Comparison of ENCODE assay signal across 12 cellular contexts in the genomic region with DNA sequence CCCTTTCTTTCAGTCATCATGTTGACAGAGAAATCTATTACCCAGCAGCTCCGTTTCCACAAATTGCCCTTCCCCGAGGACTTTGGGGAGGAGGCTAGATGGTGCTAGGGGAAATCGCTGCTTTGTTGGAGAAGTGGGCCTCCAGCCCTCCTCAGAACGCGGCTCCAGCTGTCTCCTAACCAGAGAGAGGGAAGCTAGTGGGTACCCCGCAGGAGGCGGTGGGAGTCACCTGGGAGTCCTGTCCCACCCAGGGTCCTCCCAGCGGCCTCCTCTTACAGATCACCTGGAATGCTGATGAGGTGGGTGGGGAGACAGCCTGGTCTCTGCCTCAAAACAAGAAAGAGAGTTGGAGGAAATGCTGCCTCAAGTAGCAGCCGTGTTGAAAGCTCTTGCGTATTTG.
"Had no signal": no experiment of that assay in that cellular context is flagged by ENCODE, and none has a peak within 500 bp of the region (broad histone marks: within the 10 kb centered on the region; RNA-seq: fewer than 3 reads in every experiment).

No MANE protein-coding gene starts in this region.

- ATAC-seq: activated T-cell treated with anti-CD3 and anti-CD28 coated beads, Interleukin-2, amount 50 U/mL, for 4 hours; esophagus mucosa; left colon; natural killer cell treated with Interleukin-12 subunit alpha and Interleukin-12 subunit beta and Interleukin-15 and Interleukin-18, amount 100 ng/mL, for 72 hours had no signal

- H3K36me3 Mint-ChIP-seq: activated naive CD8-positive, alpha-beta T cell treated with anti-CD3 and anti-CD28 coated beads for 36 hours; natural killer cell treated with Interleukin-12 subunit alpha and Interleukin-12 subunit beta and Interleukin-15 and Interleukin-18, amount 100 ng/mL, for 72 hours had no signal

- H3K27ac Mint-ChIP-seq: activated naive CD8-positive, alpha-beta T cell treated with anti-CD3 and anti-CD28 coated beads for 36 hours; natural killer cell treated with Interleukin-12 subunit alpha and Interleukin-12 subunit beta and Interleukin-15 and Interleukin-18, amount 100 ng/mL, for 72 hours; T-helper 2 cell treated with Interferon-gamma antibody and Interleukin-4, amounts not matched to agents 5 μg/mL and 100 μg/mL, for 36 hours had no signal

- H3K4me1 Mint-ChIP-seq: activated naive CD8-positive, alpha-beta T cell treated with anti-CD3 and anti-CD28 coated beads for 36 hours had no signal

- DNase-seq: activated CD4-positive, alpha-beta T cell treated with anti-CD3 and anti-CD28 coated beads, Interleukin-2, amount 50 U/mL, for 48 hours; activated CD4-positive, CD25-positive, alpha-beta regulatory T cell treated with anti-CD3 and anti-CD28 coated beads, Interleukin-2, amount 50 U/mL, for 72 hours; activated gamma-delta T cell; activated naive CD8-positive, alpha-beta T cell treated with anti-CD3 and anti-CD28 coated beads for 36 hours; activated T-cell treated with anti-CD3 and anti-CD28 coated beads, Interleukin-2, amount 50 U/mL, for 4 hours; left colon; stimulated activated CD4-positive, alpha-beta T cell treated with anti-CD3 and anti-CD28 coated beads, Interleukin-4, amount 100 ng/mL, for 24 hours; stomach; uterus had no signal

- H3K9me3 Mint-ChIP-seq: activated naive CD8-positive, alpha-beta T cell treated with anti-CD3 and anti-CD28 coated beads for 36 hours; activated T-cell treated with anti-CD3 and anti-CD28 coated beads, Interleukin-2, amount 50 U/mL, for 4 hours; natural killer cell treated with Interleukin-12 subunit alpha and Interleukin-12 subunit beta and Interleukin-15 and Interleukin-18, amount 100 ng/mL, for 72 hours; T-helper 2 cell treated with Interferon-gamma antibody and Interleukin-4, amounts not matched to agents 5 μg/mL and 100 μg/mL, for 36 hours had no signal

- H3K4me3 Mint-ChIP-seq: activated naive CD8-positive, alpha-beta T cell treated with anti-CD3 and anti-CD28 coated beads for 36 hours; activated T-cell treated with anti-CD3 and anti-CD28 coated beads, Interleukin-2, amount 50 U/mL, for 4 hours; natural killer cell treated with Interleukin-12 subunit alpha and Interleukin-12 subunit beta and Interleukin-15 and Interleukin-18, amount 100 ng/mL, for 72 hours; T-helper 2 cell treated with Interferon-gamma antibody and Interleukin-4, amounts not matched to agents 5 μg/mL and 100 μg/mL, for 36 hours had no signal
